In the genomic region with DNA sequence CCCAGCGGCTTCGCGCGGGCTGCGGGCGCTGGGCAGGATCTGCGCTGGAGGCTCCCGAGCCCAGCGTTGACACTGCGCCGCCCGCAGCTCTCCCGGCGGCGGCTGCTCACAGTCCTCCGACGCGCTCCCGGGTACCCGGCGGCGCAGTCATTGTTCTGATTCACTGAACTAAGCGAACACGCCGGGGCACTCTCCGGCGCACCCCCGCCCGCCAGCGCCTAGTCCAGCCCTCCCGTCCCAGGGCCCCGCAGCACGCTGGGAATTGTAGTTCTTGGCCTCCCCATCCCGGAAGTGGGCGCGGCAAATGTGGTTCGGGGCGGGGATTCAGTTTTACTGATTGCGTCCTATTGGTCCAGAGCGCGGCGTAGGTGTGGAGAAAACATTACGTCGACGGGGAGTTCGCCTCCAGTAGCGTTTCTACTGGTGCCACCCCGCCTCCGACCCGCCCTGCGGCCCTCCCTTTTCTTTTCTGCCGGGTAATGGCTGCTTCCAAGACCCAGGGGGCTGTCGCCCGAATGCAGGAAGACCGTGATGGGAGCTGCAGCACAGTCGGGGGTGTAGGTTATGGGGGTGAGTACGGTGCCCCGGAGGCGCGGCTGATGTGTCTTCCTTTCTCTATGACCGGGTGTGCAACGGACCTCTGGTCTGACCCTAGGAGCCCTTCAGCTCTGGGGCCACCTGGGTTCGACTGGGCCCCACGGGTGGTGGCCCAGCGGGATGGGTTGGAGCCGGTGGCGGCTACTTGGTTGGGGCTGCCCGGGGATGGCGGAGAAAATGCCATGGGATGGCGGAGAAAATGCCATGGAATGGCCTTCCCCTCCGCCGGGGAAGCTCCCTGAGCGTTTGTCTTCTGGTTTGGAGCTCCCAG, we compare ENCODE assay signal across 8 cellular contexts.
A peak's percentile ranks its signal among the peaks of the same experiment; 100 is the strongest.
DNase-seq lines count a peak whose midpoint lies in the region; ATAC-seq and TF ChIP-seq lines count a peak whose summit lies in the region.

Gene DOCK4 (minus strand): TSS at position 162 of the 868 bp plus-strand sequence. CDS start 261 bp downstream, outside the sequence.
Gene ZNF277 (plus strand): TSS at position 458 of the 868 bp plus-strand sequence. CDS start 22 bp downstream, at position 480.

- no peaks in the 10 kb centered on the region for H3K36me3 ChIP-seq in BLaER1

- H3K9me3 ChIP-seq in BLaER1: no peaks in the 10 kb centered on the region

- peak; percentile 92 for DNase-seq in NCI-H524 treated with DMSO at 0.1 percent for 48 hours (lab: John Stamatoyannopoulos, UW)
- peak; percentile 100 for DNase-seq in activated CD4-positive, alpha-beta T cell treated with anti-CD3 and anti-CD28 coated beads for 48 hours
- DNase-seq in coronary artery (ENCODE audit: low spot score): peak; percentile 99
- DNase-seq in stimulated activated CD4-positive, alpha-beta T cell treated with anti-CD3 and anti-CD28 coated beads, Interleukin-1b, Interleukin-23, amount 100 ng/mL, for 24 hours (ENCODE audit: low read depth in 4 of 4, low spot score in 1 of 4): peak; percentile 98 to 99 (median 98)

- ATAC-seq in GM19324 (IDR thresholded peaks at IDR 0.05; ENCODE audit: low FRiP score, unreplicated experiment): peak; percentile 99
- peak; percentile 97 for ATAC-seq in HG03460 (IDR thresholded peaks at IDR 0.05; ENCODE audit: unreplicated experiment)

- H3K4me2 ChIP-seq in BLaER1: peak within 1 kb of the TSS; percentile 98

- H3K4me3 ChIP-seq in BLaER1: peak within 1 kb of the TSS; percentile 84
- H3K4me3 ChIP-seq in coronary artery: peak within 1 kb of the TSS; percentile 96

- TF ChIP-seq CTCF in coronary artery (IDR thresholded peaks at IDR 0.05): no peak

- peaks cover 6% of the 10 kb centered on the region for H3K27me3 ChIP-seq in BLaER1
- H3K27me3 ChIP-seq in layer of hippocampus (ENCODE audit: control insufficient read depth, insufficient read depth, low read length): no peaks in the 10 kb centered on the region

- H4K20me1 ChIP-seq in BLaER1: peaks cover 22% of the 10 kb centered on the region; the same call in 1 of the 2 replicates

- H3K9ac ChIP-seq in BLaER1: peak within 1 kb of the TSS; percentile 90

- H3K4me1 ChIP-seq in BLaER1: peaks cover 28% of the 10 kb centered on the region

- peak within 1 kb of the TSS; percentile 73 for H3K27ac ChIP-seq in BLaER1
- peak within 1 kb of the TSS; percentile 87 to 90 for H3K27ac ChIP-seq in coronary artery
- H3K27ac ChIP-seq in layer of hippocampus (ENCODE audit: low read depth, low read length): peak within 1 kb of the TSS; percentile 94

Comparison
In these comparisons a context has a peak if more than half of its experiments do, and no peak if none do; other contexts are left out.
1. Peak in every context shown above with its lines: DNase-seq, ATAC-seq, H3K4me3 ChIP-seq and H3K27ac ChIP-seq.